ENCODE assay signal across 15 cellular contexts in the genomic region with DNA sequence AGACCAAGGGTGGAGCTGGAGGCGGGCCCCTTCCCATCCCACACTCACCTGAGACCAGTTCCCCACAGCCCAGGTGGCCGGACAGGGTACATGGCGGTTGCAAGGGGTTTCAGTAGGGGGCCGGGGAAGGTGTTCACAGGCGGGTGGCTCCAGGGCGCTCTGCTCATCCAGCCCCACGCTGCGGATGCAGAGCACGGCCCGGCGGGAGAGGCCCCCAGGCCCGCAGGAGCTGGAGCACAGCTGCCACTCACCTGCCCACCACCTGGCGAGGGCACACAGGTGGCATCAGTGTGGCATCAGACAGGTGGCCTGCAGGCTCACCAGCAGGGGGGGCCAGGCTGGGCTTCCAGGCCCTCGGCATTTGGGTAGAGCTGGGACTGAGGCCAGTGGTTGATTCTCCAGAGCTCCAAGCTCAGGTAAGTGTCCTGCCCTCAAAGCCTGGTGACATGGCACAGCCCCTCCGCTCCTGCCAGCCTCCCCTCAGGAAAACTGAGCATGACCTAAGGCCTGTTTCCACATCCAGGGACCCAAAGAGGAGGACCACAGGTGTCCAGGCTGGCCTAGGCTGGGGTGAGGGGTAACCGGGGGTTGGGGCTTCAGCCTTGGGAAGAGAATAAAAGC. TPM values are rescaled to one million over a fixed set of nuclear protein-coding genes. Genes with fewer than 3 reads are reported as not detected.
DNase-seq lines count a peak whose midpoint lies in the region; ATAC-seq and TF ChIP-seq lines count a peak whose summit lies in the region.
"Had no signal": no experiment of that assay in that cellular context is flagged by ENCODE, and none has a peak within 500 bp of the region (broad histone marks: within the 10 kb centered on the region; RNA-seq: fewer than 3 reads in every experiment).

No MANE protein-coding gene starts in this region.

- WGBS in right cardiac atrium, result 92% methylated on average over 16 of the region's 16 CpGs
- WGBS in hepatocyte (ENCODE audit: low lambda C conversion rate, missing lambda C conversion rate), result 94% methylated on average over 16 of the region's 16 CpGs

- no peaks in the 10 kb centered on the region for H4K20me1 ChIP-seq in hepatocyte (ENCODE audit: insufficient read depth, poor library complexity, severe bottlenecking)

- no peaks in the 10 kb centered on the region for H3K27me3 Mint-ChIP-seq in stimulated activated memory B cell treated with anti-CD40 and anti-IgM and Interleukin-4, amounts not matched to agents 10 μg/mL and 1 μg/mL and 100 μg/mL, for 72 hours
- H3K27me3 Mint-ChIP-seq: T-helper 17 cell had no signal

- intact Hi-C loops in cardiac septum (cut with DNase I) (no loop called here), left cardiac atrium (cut with DNase I) (no loop called here), right cardiac atrium (cut with DNase I) (loop anchor here in 1 of 4 donors (10.0 kb wide), 1 partner anchor 47 kb away; a partner anchor contains a TSS)

- no peak overlapping the region for H3K4me3 Mint-ChIP-seq in stimulated activated memory B cell treated with anti-CD40 and anti-IgM and Interleukin-4, amounts not matched to agents 10 μg/mL and 1 μg/mL and 100 μg/mL, for 72 hours
- H3K4me3 Mint-ChIP-seq: memory B cell, T-helper 17 cell had no signal

- peak; percentile 57 for DNase-seq in cardiac septum (ENCODE audit: low spot score)
- no peak for DNase-seq in left cardiac atrium
- DNase-seq in NCI-H345 treated with DMSO at 0.1 percent for 48 hours (lab: John Stamatoyannopoulos, UW; ENCODE audit: unreplicated experiment), result peak; percentile 2
- peak in 2 of 3 donors; percentile 54 to 56 for DNase-seq in right cardiac atrium
- DNase-seq in inferior parietal cortex (ENCODE audit: extremely low spot score), result no peak
- DNase-seq in hepatocyte (ENCODE audit: low spot score), result no peak
- DNase-seq: amniotic stem cell; cerebellar nuclear complex; SHP77 treated with DMSO at 0.1 percent for 48 hours; stimulated activated CD4-positive, alpha-beta T cell treated with anti-CD3 and anti-CD28 coated beads, Interleukin-2, amount 100 ng/mL, for 48 hours; T-helper 17 cell had no signal

- H3K79me2 ChIP-seq in hepatocyte, result no peaks in the 10 kb centered on the region

- H3K4me1 Mint-ChIP-seq in stimulated activated memory B cell treated with anti-CD40 and anti-IgM and Interleukin-4, amounts not matched to agents 10 μg/mL and 1 μg/mL and 100 μg/mL, for 72 hours, result peaks cover 28% of the 10 kb centered on the region
- H3K4me1 Mint-ChIP-seq: T-helper 17 cell had no signal

- H3K27ac ChIP-seq in right cardiac atrium (ENCODE audit: low read length) (no peak overlapping the region), hepatocyte (no peak overlapping the region)

- no peak for ATAC-seq in left cardiac atrium
- no peak for ATAC-seq in right cardiac atrium
- no peak for ATAC-seq in stimulated activated memory B cell treated with anti-CD40 and anti-IgM and Interleukin-4, amounts not matched to agents 10 μg/mL and 1 μg/mL and 100 μg/mL, for 72 hours
- no peak for ATAC-seq in HG02840 (IDR thresholded peaks at IDR 0.05; ENCODE audit: low FRiP score, unreplicated experiment)
- ATAC-seq: T-helper 17 cell had no signal

- no peaks in the 10 kb centered on the region for H3K36me3 ChIP-seq in hepatocyte (replicated peaks; ENCODE audit: insufficient read depth, low read depth)

- H2AFZ ChIP-seq in hepatocyte, result no peak overlapping the region

- H3K9me2 ChIP-seq in hepatocyte (replicated peaks; ENCODE audit: insufficient read depth), result no peaks in the 10 kb centered on the region

- no peaks in the 10 kb centered on the region for H3K9me3 Mint-ChIP-seq in stimulated activated memory B cell treated with anti-CD40 and anti-IgM and Interleukin-4, amounts not matched to agents 10 μg/mL and 1 μg/mL and 100 μg/mL, for 72 hours
- H3K9me3 Mint-ChIP-seq: activated T-helper 2 cell treated with anti-CD3 and anti-CD28 coated beads, Interferon-gamma antibody, Interleukin-2, Interleukin-4, amounts not matched to agents 10 μg/mL and 5 μg/mL and 100 μg/mL, durations not matched to agents 14 hours and 24 hours and 36 hours; memory B cell had no signal

- no peaks in the 10 kb centered on the region for H3K9me3 ChIP-seq in right cardiac atrium (ENCODE audit: control insufficient read depth, low read length)
- H3K9me3 ChIP-seq in hepatocyte (ENCODE audit: low read depth), result no peaks in the 10 kb centered on the region

- H3K4me2 ChIP-seq in hepatocyte, result no peak overlapping the region

- H3K27ac Mint-ChIP-seq in stimulated activated memory B cell treated with anti-CD40 and anti-IgM and Interleukin-4, amounts not matched to agents 10 μg/mL and 1 μg/mL and 100 μg/mL, for 72 hours, result peak overlapping the region; percentile 41
- H3K27ac Mint-ChIP-seq: activated T-helper 2 cell treated with anti-CD3 and anti-CD28 coated beads, Interferon-gamma antibody, Interleukin-2, Interleukin-4, amounts not matched to agents 10 μg/mL and 5 μg/mL and 100 μg/mL, durations not matched to agents 14 hours and 24 hours and 36 hours; memory B cell; T-helper 17 cell had no signal

- H3K36me3 Mint-ChIP-seq in stimulated activated memory B cell treated with anti-CD40 and anti-IgM and Interleukin-4, amounts not matched to agents 10 μg/mL and 1 μg/mL and 100 μg/mL, for 72 hours, result no peaks in the 10 kb centered on the region
- H3K36me3 Mint-ChIP-seq: memory B cell had no signal

- H3K4me1 ChIP-seq in right cardiac atrium (ENCODE audit: control insufficient read depth, insufficient read depth, low read length) (peaks cover 2% of the 10 kb centered on the region), hepatocyte (ENCODE audit: insufficient read depth) (no peaks in the 10 kb centered on the region)

- H3K27me3 ChIP-seq in right cardiac atrium (ENCODE audit: control insufficient read depth, insufficient read depth) (no peaks in the 10 kb centered on the region), hepatocyte (no peaks in the 10 kb centered on the region)

- H3K4me3 ChIP-seq in right cardiac atrium (ENCODE audit: low read length) (no peak overlapping the region), hepatocyte (no peak overlapping the region)

- no peak for TF ChIP-seq CTCF in hepatocyte (IDR thresholded peaks at IDR 0.05; ENCODE audit: poor library complexity)

RNA-seq across cellular contexts. Expression of a gene that starts 43.8 kb away (rescaled TPM):
- total RNA-seq in cardiac septum, result 17.8 TPM
- 10 to 100 TPM; 35.8 to 45.9 TPM for total RNA-seq in left cardiac atrium
- total RNA-seq in right cardiac atrium, result 10 to 100 TPM; 38.8 to 85.9 (median 82.0) TPM
- polyA plus RNA-seq in right cardiac atrium, result 40.3 TPM
- 9.9 and 14.7 TPM in 2 replicates for total RNA-seq in hepatocyte
- polyA plus RNA-seq in hepatocyte, result 12.1 and 13.4 TPM in 2 replicates
- total RNA-seq: T-helper 17 cell had no signal

Comparison
In these comparisons a context has a peak if more than half of its experiments do, and no peak if none do; other contexts are left out.
1. DNase-seq: peak in cardiac septum (single experiment), NCI-H345 treated with DMSO at 0.1 percent for 48 hours (single experiment) and right cardiac atrium (2 of 3); none in left cardiac atrium (single experiment), inferior parietal cortex (single experiment) and hepatocyte (single experiment).